12 cellular contexts compared by ENCODE assay signal in the genomic region with DNA sequence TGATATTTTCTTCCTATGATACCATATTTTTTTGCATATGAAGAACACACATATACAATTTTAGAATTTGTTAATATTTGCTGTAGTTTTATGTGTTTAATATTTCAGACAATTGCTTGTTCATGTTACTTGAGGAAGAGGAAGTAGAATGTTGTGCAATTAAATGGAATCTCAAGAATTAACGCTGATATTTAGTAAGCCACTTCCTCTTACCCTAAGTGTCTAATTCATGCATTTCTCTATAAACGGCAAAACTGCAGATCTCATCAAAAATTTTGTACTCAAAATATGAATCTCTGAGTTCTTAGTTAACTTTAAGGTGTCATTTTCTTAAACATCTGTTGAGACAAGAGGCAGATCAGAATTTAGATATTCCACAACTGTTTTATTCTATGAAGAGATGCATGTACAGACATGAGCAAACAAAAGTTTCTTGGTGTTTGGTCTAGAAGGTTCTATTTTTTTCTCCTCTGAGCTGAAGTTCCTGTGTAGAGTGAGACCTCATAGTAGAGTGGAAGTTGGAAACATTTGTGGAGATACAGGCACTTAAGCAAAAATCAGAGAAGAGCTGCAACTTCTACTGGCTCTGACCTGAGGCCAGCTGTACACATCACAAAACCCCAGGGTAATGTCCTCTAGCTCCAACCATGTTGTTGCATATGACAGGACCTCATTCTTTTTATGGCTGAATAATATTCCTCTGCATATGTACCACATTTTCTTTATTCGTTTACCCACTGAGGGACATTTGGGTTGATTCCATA. TPM values are rescaled to one million over a fixed set of nuclear protein-coding genes. Genes with fewer than 3 reads are reported as not detected.
A peak's percentile ranks its signal among the peaks of the same experiment; 100 is the strongest.
DNase-seq lines count a peak whose midpoint lies in the region; TF ChIP-seq lines count a peak whose summit lies in the region.
"Had no signal": no experiment of that assay in that cellular context is flagged by ENCODE, and none has a peak within 500 bp of the region (broad histone marks: within the 10 kb centered on the region; RNA-seq: fewer than 3 reads in every experiment).

No MANE protein-coding gene starts in this region.

- H3K4me3 ChIP-seq in HL-60 (replicated peaks; ENCODE audit: insufficient read depth, low read length) (no peak overlapping the region), fibroblast of villous mesenchyme (ENCODE audit: low read depth, low read length) (no peak overlapping the region), H7 (ENCODE audit: insufficient read depth, low read depth, low read length) (no peak overlapping the region)
- H3K4me3 ChIP-seq: cardiac muscle cell had no signal

- H3K36me3 ChIP-seq in H7 (replicated peaks; ENCODE audit: control insufficient read depth, insufficient read depth, low read length), result no peaks in the 10 kb centered on the region
- H3K36me3 ChIP-seq: cardiac muscle cell had no signal

- H3K27me3 ChIP-seq in HL-60 (ENCODE audit: insufficient read depth, poor library complexity, severe bottlenecking) (no peaks in the 10 kb centered on the region), H7 (ENCODE audit: control insufficient read depth, insufficient read depth, low read length) (0 out of 2 replicates have a peak, but pooled peaks cover 2% of the 10 kb centered on the region)

- TF ChIP-seq CTCF in HL-60 (IDR thresholded peaks at IDR 0.05; ENCODE audit: insufficient read depth, low read length) (no peak), fibroblast of villous mesenchyme (IDR thresholded peaks at IDR 0.05; ENCODE audit: insufficient read depth, low read depth, low read length) (no peak)

- DNase-seq in HL-60 (ENCODE audit: low read depth in 1 of 2, low spot score in 1 of 2), result peak; percentile 10 to 80
- DNase-seq in SIG-M5 treated with dmso at 0.1 percent for 504 hours (lab: John Stamatoyannopoulos, UW; ENCODE audit: unreplicated experiment), result peak; percentile 87
- peak; percentile 57 for DNase-seq in fibroblast of villous mesenchyme (ENCODE audit: low read depth)
- peak; percentile 90 for DNase-seq in renal cortical epithelial cell (ENCODE audit: low read depth)
- no peak for DNase-seq in H7
- DNase-seq in amygdala (lab: John Stamatoyannopoulos, UW), result no peak
- DNase-seq in DMS 273 (lab: John Stamatoyannopoulos, UW; ENCODE audit: unreplicated experiment), result no peak
- no peak for DNase-seq in H4 (ENCODE audit: low spot score)
- DNase-seq: activated CD8-positive, alpha-beta T cell treated with anti-CD3 and anti-CD28 coated beads, Interleukin-2, amount 10 ng/mL, durations not matched to agents 7 days and 5 days had no signal

- peak overlapping the region; percentile 32 for H3K27ac ChIP-seq in HL-60 (replicated peaks)
- H3K27ac ChIP-seq: cardiac muscle cell had no signal

RNA-seq across cellular contexts. Expression of a gene that starts 16.6 kb away (rescaled TPM):
- total RNA-seq in fibroblast of villous mesenchyme (281 and 496 TPM in 2 replicates), renal cortical epithelial cell (468 and 692 TPM in 2 replicates)
- total RNA-seq in H7 (2014; rRNA removed; shearing (Covaris generic)), result 3.2 and 4.3 TPM in 2 replicates
- 2,353 and 2,468 TPM in 2 replicates for total RNA-seq in H4 (2014; rRNA removed; shearing (Covaris generic))
- total RNA-seq: activated CD8-positive, alpha-beta T cell treated with anti-CD3 and anti-CD28 coated beads, Interleukin-2, amount 10 ng/mL, durations not matched to agents 7 days and 5 days had no signal

RNA-seq across cellular contexts. Expression of a gene that starts 57.4 kb away (rescaled TPM):
- total RNA-seq in fibroblast of villous mesenchyme (not detected in 2 replicates), renal cortical epithelial cell (not detected in 2 replicates)
- not detected in 2 replicates for total RNA-seq in H7 (2014; rRNA removed; shearing (Covaris generic))
- total RNA-seq in H4 (2014; rRNA removed; shearing (Covaris generic)), result not detected in 2 replicates
- total RNA-seq: activated CD8-positive, alpha-beta T cell treated with anti-CD3 and anti-CD28 coated beads, Interleukin-2, amount 10 ng/mL, durations not matched to agents 7 days and 5 days; cardiac muscle cell; Daoy; progenitor cell of endocrine pancreas had no signal

Comparison
In these comparisons a context has a peak if more than half of its experiments do, and no peak if none do; other contexts are left out.
1. DNase-seq: peak in HL-60 (2 of 2), SIG-M5 treated with dmso at 0.1 percent for 504 hours (single experiment), fibroblast of villous mesenchyme (single experiment) and renal cortical epithelial cell (single experiment); none in H7 (single experiment), amygdala (0 of 56), DMS 273 (single experiment) and H4 (single experiment).
2. RNA of a gene that starts 16.6 kb away (total RNA-seq): 2,353 to 2,468 TPM in H4, 468 to 692 TPM in renal cortical epithelial cell and 281 to 496 TPM in fibroblast of villous mesenchyme; 3.2 to 4.3 TPM in H7; every median in the first group is over 10 times any median in the second.